ENCODE assay signal across 1 cellular context in genomic region chr6:160520043-160520904, GRCh38.
TF ChIP-seq lines count a peak whose summit lies in the region.

No MANE protein-coding gene starts in this region.

TF ChIP-seq in HepG2, 621 proteins besides CTCF, POLR2A, EP300 and RAD21 (continued from another document and continues in another):
- TF ChIP-seq KDM2A (CRISPR knock-in tag; IDR thresholded peaks at IDR 0.05; ENCODE audit: borderline replicate concordance, low read depth) (peak; percentile 72), SMAD3 (CRISPR knock-in tag; IDR thresholded peaks at IDR 0.05) (no peak), IKZF4 (CRISPR knock-in tag; IDR thresholded peaks at IDR 0.05; ENCODE audit: borderline replicate concordance, low read depth, not compliant biosample characterization) (no peak), ZNF781 (CRISPR knock-in tag; IDR thresholded peaks at IDR 0.05; ENCODE audit: borderline replicate concordance, not compliant biosample characterization) (no peak), RXRB (CRISPR knock-in tag; IDR thresholded peaks at IDR 0.05; ENCODE audit: borderline replicate concordance) (no peak), GTF2F1 (IDR thresholded peaks at IDR 0.05; ENCODE audit: low read length) (no peak), SP2 (CRISPR knock-in tag; IDR thresholded peaks at IDR 0.05) (no peak; the same call in 1 of the 2 replicates), NR2F2 (IDR thresholded peaks at IDR 0.05; ENCODE audit: borderline replicate concordance, low read depth) (no peak), ZNF709 (CRISPR knock-in tag; IDR thresholded peaks at IDR 0.05) (peak; percentile 59; the same call in 1 of the 2 replicates), ZMYM3 (CRISPR knock-in tag; IDR thresholded peaks at IDR 0.05) (0 out of 2 replicates have a peak, but pooled peaks have one; percentile 17), KLF16 (CRISPR knock-in tag; IDR thresholded peaks at IDR 0.05) (no peak; a peak in 1 of 4 replicates), FOXP1 (IDR thresholded peaks at IDR 0.05) (no peak), FOXP1 (CRISPR knock-in tag; IDR thresholded peaks at IDR 0.05) (no peak), ZNF234 (CRISPR knock-in tag; conservative IDR thresholded peaks at IDR 0.05) (peak; percentile 94), ZNF382 (CRISPR knock-in tag; IDR thresholded peaks at IDR 0.05; ENCODE audit: borderline replicate concordance) (no peak), BCLAF1 (IDR thresholded peaks at IDR 0.05) (no peak), SRSF4 (IDR thresholded peaks at IDR 0.05; ENCODE audit: low read depth, low read length, poor library complexity, severe bottlenecking) (no peak), DR1 (CRISPR knock-in tag; IDR thresholded peaks at IDR 0.05) (no peak), WIZ (CRISPR knock-in tag; IDR thresholded peaks at IDR 0.05) (peak; percentile 54; the same call in 1 of the 2 replicates), BHLHE40 (IDR thresholded peaks at IDR 0.05; ENCODE audit: low read length) (no peak), ZNF343 (CRISPR knock-in tag; IDR thresholded peaks at IDR 0.05) (no peak), NONO (IDR thresholded peaks at IDR 0.05) (no peak), NONO (CRISPR knock-in tag; conservative IDR thresholded peaks at IDR 0.05) (peak; percentile 48), FOXJ3 (CRISPR knock-in tag; IDR thresholded peaks at IDR 0.05; ENCODE audit: borderline replicate concordance) (peak; percentile 38; the same call in 1 of the 2 replicates), ZNF788 (CRISPR knock-in tag; IDR thresholded peaks at IDR 0.05; ENCODE audit: borderline replicate concordance) (no peak), TBX2 (CRISPR knock-in tag; IDR thresholded peaks at IDR 0.05; ENCODE audit: borderline replicate concordance) (no peak; the same call in 1 of the 2 replicates), ZNF772 (CRISPR knock-in tag; IDR thresholded peaks at IDR 0.05) (no peak; the same call in 1 of the 2 replicates), SMARCC2 (IDR thresholded peaks at IDR 0.05) (no peak), THAP11 (CRISPR knock-in tag; IDR thresholded peaks at IDR 0.05) (no peak), ZEB1 (IDR thresholded peaks at IDR 0.05; ENCODE audit: insufficient replicate concordance, low read depth) (peak; percentile 42), CHD4 (IDR thresholded peaks at IDR 0.05; ENCODE audit: borderline replicate concordance, low read length) (no peak), ZNF121 (CRISPR knock-in tag; IDR thresholded peaks at IDR 0.05) (no peak), ELF4 (CRISPR knock-in tag; IDR thresholded peaks at IDR 0.05; ENCODE audit: borderline replicate concordance) (no peak), ATF7 (IDR thresholded peaks at IDR 0.05) (no peak), ATF7 (CRISPR knock-in tag; IDR thresholded peaks at IDR 0.05) (no peak), CEBPG (CRISPR knock-in tag; IDR thresholded peaks at IDR 0.05) (no peak), CBX1 (IDR thresholded peaks at IDR 0.05; ENCODE audit: low read depth) (no peak), NPAS2 (CRISPR knock-in tag; IDR thresholded peaks at IDR 0.05; ENCODE audit: borderline replicate concordance) (no peak), REL (CRISPR knock-in tag; conservative IDR thresholded peaks at IDR 0.05) (no peak), NBN (conservative IDR thresholded peaks at IDR 0.05) (no peak), FOXC1 (CRISPR knock-in tag; IDR thresholded peaks at IDR 0.05; ENCODE audit: borderline replicate concordance) (peak; percentile 68), MTA1 (CRISPR knock-in tag; IDR thresholded peaks at IDR 0.05; ENCODE audit: borderline replicate concordance) (no peak; the same call in 1 of the 2 replicates), GABPB1 (CRISPR knock-in tag; IDR thresholded peaks at IDR 0.05) (peak; percentile 84; the same call in 1 of the 2 replicates), ZNF264 (CRISPR knock-in tag; IDR thresholded peaks at IDR 0.05) (0 out of 2 replicates have a peak, but pooled peaks have one; percentile 35), TCF12 (IDR thresholded peaks at IDR 0.05) (no peak), TCF12 (CRISPR knock-in tag; IDR thresholded peaks at IDR 0.05) (no peak), ZSCAN31 (CRISPR knock-in tag; IDR thresholded peaks at IDR 0.05; ENCODE audit: low read depth) (no peak), JDP2 (CRISPR knock-in tag; IDR thresholded peaks at IDR 0.05; ENCODE audit: borderline replicate concordance) (no peak), MXD4 (CRISPR knock-in tag; IDR thresholded peaks at IDR 0.05) (peak; percentile 39; the same call in 1 of the 2 replicates), ZZZ3 (CRISPR knock-in tag; IDR thresholded peaks at IDR 0.05; ENCODE audit: borderline replicate concordance) (no peak), ZSCAN5A (CRISPR knock-in tag; IDR thresholded peaks at IDR 0.05; ENCODE audit: borderline replicate concordance) (0 out of 2 replicates have a peak, but pooled peaks have one; percentile 29), PCBP1 (IDR thresholded peaks at IDR 0.05; ENCODE audit: borderline replicate concordance, low read depth, low read length) (peak; percentile 76; the same call in 1 of the 2 replicates)
- TF ChIP-seq, protein P1, sequence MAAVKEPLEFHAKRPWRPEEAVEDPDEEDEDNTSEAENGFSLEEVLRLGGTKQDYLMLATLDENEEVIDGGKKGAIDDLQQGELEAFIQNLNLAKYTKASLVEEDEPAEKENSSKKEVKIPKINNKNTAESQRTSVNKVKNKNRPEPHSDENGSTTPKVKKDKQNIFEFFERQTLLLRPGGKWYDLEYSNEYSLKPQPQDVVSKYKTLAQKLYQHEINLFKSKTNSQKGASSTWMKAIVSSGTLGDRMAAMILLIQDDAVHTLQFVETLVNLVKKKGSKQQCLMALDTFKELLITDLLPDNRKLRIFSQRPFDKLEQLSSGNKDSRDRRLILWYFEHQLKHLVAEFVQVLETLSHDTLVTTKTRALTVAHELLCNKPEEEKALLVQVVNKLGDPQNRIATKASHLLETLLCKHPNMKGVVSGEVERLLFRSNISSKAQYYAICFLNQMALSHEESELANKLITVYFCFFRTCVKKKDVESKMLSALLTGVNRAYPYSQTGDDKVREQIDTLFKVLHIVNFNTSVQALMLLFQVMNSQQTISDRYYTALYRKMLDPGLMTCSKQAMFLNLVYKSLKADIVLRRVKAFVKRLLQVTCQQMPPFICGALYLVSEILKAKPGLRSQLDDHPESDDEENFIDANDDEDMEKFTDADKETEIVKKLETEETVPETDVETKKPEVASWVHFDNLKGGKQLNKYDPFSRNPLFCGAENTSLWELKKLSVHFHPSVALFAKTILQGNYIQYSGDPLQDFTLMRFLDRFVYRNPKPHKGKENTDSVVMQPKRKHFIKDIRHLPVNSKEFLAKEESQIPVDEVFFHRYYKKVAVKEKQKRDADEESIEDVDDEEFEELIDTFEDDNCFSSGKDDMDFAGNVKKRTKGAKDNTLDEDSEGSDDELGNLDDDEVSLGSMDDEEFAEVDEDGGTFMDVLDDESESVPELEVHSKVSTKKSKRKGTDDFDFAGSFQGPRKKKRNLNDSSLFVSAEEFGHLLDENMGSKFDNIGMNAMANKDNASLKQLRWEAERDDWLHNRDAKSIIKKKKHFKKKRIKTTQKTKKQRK (IDR thresholded peaks at IDR 0.05; ENCODE audit: low read length), result no peak
- TF ChIP-seq, protein P2, sequence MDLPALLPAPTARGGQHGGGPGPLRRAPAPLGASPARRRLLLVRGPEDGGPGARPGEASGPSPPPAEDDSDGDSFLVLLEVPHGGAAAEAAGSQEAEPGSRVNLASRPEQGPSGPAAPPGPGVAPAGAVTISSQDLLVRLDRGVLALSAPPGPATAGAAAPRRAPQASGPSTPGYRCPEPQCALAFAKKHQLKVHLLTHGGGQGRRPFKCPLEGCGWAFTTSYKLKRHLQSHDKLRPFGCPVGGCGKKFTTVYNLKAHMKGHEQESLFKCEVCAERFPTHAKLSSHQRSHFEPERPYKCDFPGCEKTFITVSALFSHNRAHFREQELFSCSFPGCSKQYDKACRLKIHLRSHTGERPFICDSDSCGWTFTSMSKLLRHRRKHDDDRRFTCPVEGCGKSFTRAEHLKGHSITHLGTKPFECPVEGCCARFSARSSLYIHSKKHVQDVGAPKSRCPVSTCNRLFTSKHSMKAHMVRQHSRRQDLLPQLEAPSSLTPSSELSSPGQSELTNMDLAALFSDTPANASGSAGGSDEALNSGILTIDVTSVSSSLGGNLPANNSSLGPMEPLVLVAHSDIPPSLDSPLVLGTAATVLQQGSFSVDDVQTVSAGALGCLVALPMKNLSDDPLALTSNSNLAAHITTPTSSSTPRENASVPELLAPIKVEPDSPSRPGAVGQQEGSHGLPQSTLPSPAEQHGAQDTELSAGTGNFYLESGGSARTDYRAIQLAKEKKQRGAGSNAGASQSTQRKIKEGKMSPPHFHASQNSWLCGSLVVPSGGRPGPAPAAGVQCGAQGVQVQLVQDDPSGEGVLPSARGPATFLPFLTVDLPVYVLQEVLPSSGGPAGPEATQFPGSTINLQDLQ (CRISPR knock-in tag; IDR thresholded peaks at IDR 0.05), result no peak
- TF ChIP-seq, protein P3, sequence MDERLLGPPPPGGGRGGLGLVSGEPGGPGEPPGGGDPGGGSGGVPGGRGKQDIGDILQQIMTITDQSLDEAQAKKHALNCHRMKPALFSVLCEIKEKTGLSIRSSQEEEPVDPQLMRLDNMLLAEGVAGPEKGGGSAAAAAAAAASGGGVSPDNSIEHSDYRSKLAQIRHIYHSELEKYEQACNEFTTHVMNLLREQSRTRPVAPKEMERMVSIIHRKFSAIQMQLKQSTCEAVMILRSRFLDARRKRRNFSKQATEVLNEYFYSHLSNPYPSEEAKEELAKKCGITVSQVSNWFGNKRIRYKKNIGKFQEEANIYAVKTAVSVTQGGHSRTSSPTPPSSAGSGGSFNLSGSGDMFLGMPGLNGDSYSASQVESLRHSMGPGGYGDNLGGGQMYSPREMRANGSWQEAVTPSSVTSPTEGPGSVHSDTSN (CRISPR knock-in tag; IDR thresholded peaks at IDR 0.05), result no peak
- TF ChIP-seq, protein P4, sequence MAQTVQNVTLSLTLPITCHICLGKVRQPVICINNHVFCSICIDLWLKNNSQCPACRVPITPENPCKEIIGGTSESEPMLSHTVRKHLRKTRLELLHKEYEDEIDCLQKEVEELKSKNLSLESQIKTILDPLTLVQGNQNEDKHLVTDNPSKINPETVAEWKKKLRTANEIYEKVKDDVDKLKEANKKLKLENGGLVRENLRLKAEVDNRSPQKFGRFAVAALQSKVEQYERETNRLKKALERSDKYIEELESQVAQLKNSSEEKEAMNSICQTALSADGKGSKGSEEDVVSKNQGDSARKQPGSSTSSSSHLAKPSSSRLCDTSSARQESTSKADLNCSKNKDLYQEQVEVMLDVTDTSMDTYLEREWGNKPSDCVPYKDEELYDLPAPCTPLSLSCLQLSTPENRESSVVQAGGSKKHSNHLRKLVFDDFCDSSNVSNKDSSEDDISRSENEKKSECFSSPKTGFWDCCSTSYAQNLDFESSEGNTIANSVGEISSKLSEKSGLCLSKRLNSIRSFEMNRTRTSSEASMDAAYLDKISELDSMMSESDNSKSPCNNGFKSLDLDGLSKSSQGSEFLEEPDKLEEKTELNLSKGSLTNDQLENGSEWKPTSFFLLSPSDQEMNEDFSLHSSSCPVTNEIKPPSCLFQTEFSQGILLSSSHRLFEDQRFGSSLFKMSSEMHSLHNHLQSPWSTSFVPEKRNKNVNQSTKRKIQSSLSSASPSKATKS (CRISPR knock-in tag; IDR thresholded peaks at IDR 0.05), result no peak
- TF ChIP-seq, protein P5, sequence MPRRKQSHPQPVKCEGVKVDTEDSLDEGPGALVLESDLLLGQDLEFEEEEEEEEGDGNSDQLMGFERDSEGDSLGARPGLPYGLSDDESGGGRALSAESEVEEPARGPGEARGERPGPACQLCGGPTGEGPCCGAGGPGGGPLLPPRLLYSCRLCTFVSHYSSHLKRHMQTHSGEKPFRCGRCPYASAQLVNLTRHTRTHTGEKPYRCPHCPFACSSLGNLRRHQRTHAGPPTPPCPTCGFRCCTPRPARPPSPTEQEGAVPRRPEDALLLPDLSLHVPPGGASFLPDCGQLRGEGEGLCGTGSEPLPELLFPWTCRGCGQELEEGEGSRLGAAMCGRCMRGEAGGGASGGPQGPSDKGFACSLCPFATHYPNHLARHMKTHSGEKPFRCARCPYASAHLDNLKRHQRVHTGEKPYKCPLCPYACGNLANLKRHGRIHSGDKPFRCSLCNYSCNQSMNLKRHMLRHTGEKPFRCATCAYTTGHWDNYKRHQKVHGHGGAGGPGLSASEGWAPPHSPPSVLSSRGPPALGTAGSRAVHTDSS (CRISPR knock-in tag; conservative IDR thresholded peaks at IDR 0.05), result no peak
